ENCODE assay signal across 28 cellular contexts in the genomic region with DNA sequence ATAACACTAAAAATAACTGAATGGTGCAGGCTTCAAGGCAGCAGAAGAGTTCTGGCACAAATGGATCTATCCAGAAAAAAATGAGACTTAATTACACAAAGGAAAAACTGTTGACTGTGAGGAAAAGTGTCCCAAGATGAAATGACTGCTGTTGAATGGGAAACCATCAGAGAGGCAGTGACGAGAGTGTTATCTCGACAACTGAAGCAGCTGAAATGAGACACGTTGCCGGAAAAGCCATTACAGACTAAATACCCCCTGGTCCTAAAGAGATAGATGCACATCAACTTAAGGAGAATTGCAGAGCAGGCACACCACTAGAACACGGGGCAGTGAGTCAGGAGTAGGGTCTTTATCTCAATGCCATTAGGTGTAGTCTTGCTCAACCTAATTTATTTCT.
"Had no signal": no experiment of that assay in that cellular context is flagged by ENCODE, and none has a peak within 500 bp of the region (broad histone marks: within the 10 kb centered on the region; RNA-seq: fewer than 3 reads in every experiment).

No MANE protein-coding gene starts in this region.

- H3K27ac ChIP-seq: ascending aorta, brain microvascular endothelial cell, coronary artery, dorsolateral prefrontal cortex had no signal

- H3K4me3 ChIP-seq: ascending aorta, coronary artery, dorsolateral prefrontal cortex had no signal

- ATAC-seq: activated CD4-positive, alpha-beta T cell treated with anti-CD3 and anti-CD28 coated beads for 36 hours; activated naive CD4-positive, alpha-beta T cell treated with anti-CD3 and anti-CD28 coated beads, Interleukin-2, amount 50 U/mL, for 72 hours; activated T-cell treated with anti-CD3 and anti-CD28 coated beads, Interleukin-2, amount 50 U/mL, for 72 hours; esophagus mucosa had no signal

- H3K4me1 ChIP-seq: ascending aorta had no signal

- FAIRE-seq: bronchial epithelial cell, frontal cortex had no signal

- H3K27me3 ChIP-seq: ascending aorta, brain microvascular endothelial cell had no signal

- DNase-seq: activated CD4-positive, alpha-beta memory T cell treated with anti-CD3 and anti-CD28 coated beads for 36 hours; activated CD4-positive, alpha-beta T cell treated with anti-CD3 and anti-CD28 coated beads for 36 hours; activated CD4-positive, alpha-beta T cell treated with anti-CD3 and anti-CD28 coated beads, Interleukin-2, amount 10 ng/mL, durations not matched to agents 24 days and 14 days; activated CD4-positive, CD25-positive, alpha-beta regulatory T cell; activated CD4-positive, CD25-positive, alpha-beta regulatory T cell treated with anti-CD3 and anti-CD28 coated beads, Interleukin-2, amount 50 U/mL, for 72 hours; activated CD8-positive, alpha-beta memory T cell treated with anti-CD3 and anti-CD28 coated beads, Interleukin-2, amount 50 U/mL, for 48 hours; activated gamma-delta T cell; activated naive CD4-positive, alpha-beta T cell; activated naive CD4-positive, alpha-beta T cell treated with anti-CD3 and anti-CD28 coated beads, Interleukin-2, amount 10 ng/mL, durations not matched to agents 7 days and 5 days; activated naive CD8-positive, alpha-beta T cell treated with anti-CD3 and anti-CD28 coated beads, Interleukin-2, amount 10 ng/mL, durations not matched to agents 7 days and 5 days; activated T-cell treated with anti-CD3 and anti-CD28 coated beads for 4 hours; activated T-cell treated with anti-CD3 and anti-CD28 coated beads, Interleukin-2, amount 50 U/mL, for 24 hours; activated T-cell treated with anti-CD3 and anti-CD28 coated beads, Interleukin-2, amount 50 U/mL, for 72 hours; brain microvascular endothelial cell; central memory CD4-positive, alpha-beta T cell; cerebellar nuclear complex; dorsolateral prefrontal cortex; effector memory CD4-positive, alpha-beta T cell; endodermal cell; foreskin fibroblast; head of caudate nucleus; T-helper 2 cell had no signal

- H3K36me3 ChIP-seq: ascending aorta, brain microvascular endothelial cell had no signal

- H3K9me3 ChIP-seq: ascending aorta had no signal
